In the genomic region with DNA sequence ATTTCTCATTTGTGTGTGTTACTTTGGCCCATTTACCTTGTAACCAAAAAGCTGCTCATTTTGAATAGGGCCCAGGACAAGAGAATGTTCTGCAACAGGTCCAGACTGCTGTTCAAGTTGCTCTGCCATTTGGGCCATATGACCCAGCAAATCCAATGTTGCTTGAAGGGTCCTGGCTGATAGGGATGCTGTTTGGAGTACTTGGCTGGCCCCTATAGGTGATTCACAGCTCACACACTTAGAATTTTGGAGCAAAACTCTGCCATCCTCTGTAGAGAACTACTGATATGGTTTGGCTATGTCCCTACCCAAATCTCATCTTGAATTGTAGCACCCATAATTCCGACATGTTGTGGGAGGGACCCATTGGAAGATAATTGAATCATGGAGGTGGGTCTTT, we compare ENCODE assay signal across 1 cellular context.
TF ChIP-seq lines count a peak whose summit lies in the region.

No MANE protein-coding gene starts in this region.

TF ChIP-seq in H1, 55 proteins besides CTCF, POLR2A, EP300 and RAD21 (continued from another document):
- TF ChIP-seq, protein P1, sequence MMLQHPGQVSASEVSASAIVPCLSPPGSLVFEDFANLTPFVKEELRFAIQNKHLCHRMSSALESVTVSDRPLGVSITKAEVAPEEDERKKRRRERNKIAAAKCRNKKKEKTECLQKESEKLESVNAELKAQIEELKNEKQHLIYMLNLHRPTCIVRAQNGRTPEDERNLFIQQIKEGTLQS (IDR thresholded peaks at IDR 0.05; ENCODE audit: insufficient read depth, low read depth, low read length), result no peak
- TF ChIP-seq CHD1 (IDR thresholded peaks at IDR 0.05; ENCODE audit: low read depth, low read length) (no peak), ZNF274 (IDR thresholded peaks at IDR 0.05; ENCODE audit: borderline replicate concordance, extremely low read depth, low read length) (no peak), TEAD4 (IDR thresholded peaks at IDR 0.05; ENCODE audit: low read depth, low read length) (no peak)
